Comparison of ENCODE assay signal across 8 cellular contexts in genomic region chr5:132497488-132497997, GRCh38. TPM values are rescaled to one million over a fixed set of nuclear protein-coding genes. Genes with fewer than 3 reads are reported as not detected.
DNase-seq lines count a peak whose midpoint lies in the region; ATAC-seq and TF ChIP-seq lines count a peak whose summit lies in the region.

No MANE protein-coding gene starts in this region.

- H3K36me3 ChIP-seq in SK-N-SH (replicated peaks in 1 of 2; ENCODE audit: control insufficient read depth in 1 of 2, insufficient read depth in 2 of 2, low read length in 1 of 2) (no peaks in the 10 kb centered on the region), vagina (no peaks in the 10 kb centered on the region)

- WGBS in SK-N-SH (ENCODE audit: low lambda C conversion rate): 28% methylated on average over 6 of the region's 6 CpGs

- no peaks in the 10 kb centered on the region for H3K79me2 ChIP-seq in SK-N-SH (ENCODE audit: insufficient read depth)

- H3K9me2 ChIP-seq in SK-N-SH: no peaks in the 10 kb centered on the region

- H3K27ac ChIP-seq in SK-N-SH (ENCODE audit: low read depth in 2 of 2, low read length in 1 of 2) (peak overlapping the region; percentile 96), vagina (peak overlapping the region; percentile 93)

- no peak for TF ChIP-seq RAD21 in SK-N-SH (IDR thresholded peaks at IDR 0.05; ENCODE audit: low read length)

- H3K27me3 ChIP-seq in SK-N-SH (ENCODE audit: insufficient read depth) (no peaks in the 10 kb centered on the region), vagina (no peaks in the 10 kb centered on the region)

- H3K9ac ChIP-seq in SK-N-SH: peak overlapping the region; percentile 84

- H3K4me3 ChIP-seq in SK-N-SH (ENCODE audit: low read depth in 2 of 2, low read length in 1 of 2) (peak overlapping the region; percentile 69 to 78), vagina (peak overlapping the region; percentile 51 to 66)

- H4K20me1 ChIP-seq in SK-N-SH (ENCODE audit: insufficient read depth): no peaks in the 10 kb centered on the region

- peaks cover 30% of the 10 kb centered on the region for H3F3A ChIP-seq in SK-N-SH (replicated peaks; ENCODE audit: insufficient read depth)

- POLR2A ChIA-PET in SK-N-SH (lab: Yijun Ruan, JAX): interaction anchor here (2.9 kb wide), 1 partner anchor 70 kb away, joined by 13 read pairs; no protein-coding TSS in a partner anchor

- H3K9me3 ChIP-seq in SK-N-SH (no peaks in the 10 kb centered on the region), vagina (no peaks in the 10 kb centered on the region)

- H3K4me1 ChIP-seq in SK-N-SH (ENCODE audit: control insufficient read depth in 1 of 2, insufficient read depth in 2 of 2, low read depth in 1 of 2, low read length in 1 of 2) (peaks cover 19 to 21% of the 10 kb centered on the region in 2 experiments), vagina (peaks cover 44% of the 10 kb centered on the region)

- CTCF ChIA-PET in SK-N-SH (lab: Yijun Ruan, JAX): interaction anchor here (0.8 to 12.3 kb wide), 10 partner anchors 9 to 259 kb away, joined by 3 to 189 read pairs (median 8); no protein-coding TSS in a partner anchor

- no peak for ATAC-seq in HG03039 (IDR thresholded peaks at IDR 0.05; ENCODE audit: unreplicated experiment)

- peak overlapping the region; percentile 96 for H3K4me2 ChIP-seq in SK-N-SH

- TF ChIP-seq EP300 in SK-N-SH (IDR thresholded peaks at IDR 0.05; ENCODE audit: borderline replicate concordance in 1 of 2, low read depth in 1 of 2, low read length in 1 of 2): 0 out of 4 replicates have a peak, but pooled peaks of 1 of the 2 experiments have one; percentile 64

- no peak overlapping the region for H2AFZ ChIP-seq in SK-N-SH (ENCODE audit: low read depth)

- intact Hi-C loops in vagina (cut with DNase I): no loop called here

- TF ChIP-seq POLR2A in vagina (IDR thresholded peaks at IDR 0.05): no peak

- DNase-seq in GOT3 (lab: John Stamatoyannopoulos, UW): peak; percentile 66
- DNase-seq in SK-N-SH: peak; percentile 31
- DNase-seq in epidermal melanocyte (ENCODE audit: insufficient read length, low spot score): peak; percentile 80
- DNase-seq in mucosa of gallbladder (ENCODE audit: low spot score): peak; percentile 72
- peak; percentile 85 to 92 for DNase-seq in vagina (ENCODE audit: extremely low spot score in 2 of 2)
- no peak for DNase-seq in nucleus accumbens (lab: John Stamatoyannopoulos, UW)
- no peak for DNase-seq in NCI-H2107 (lab: John Stamatoyannopoulos, UW)

- TF ChIP-seq CTCF in SK-N-SH (IDR thresholded peaks at IDR 0.05) (no peak), vagina (IDR thresholded peaks at IDR 0.05) (no peak)

TF ChIP-seq in SK-N-SH, 30 proteins besides CTCF, POLR2A, EP300 and RAD21:
- TF ChIP-seq SMC3 (IDR thresholded peaks at IDR 0.05; ENCODE audit: low read depth, low read length) (no peak), USF1 (IDR thresholded peaks at IDR 0.05; ENCODE audit: borderline replicate concordance, low read depth) (no peak), RFX5 (IDR thresholded peaks at IDR 0.05; ENCODE audit: low read length) (no peak), FOSL2 (IDR thresholded peaks at IDR 0.05; ENCODE audit: borderline replicate concordance, low read depth) (peak; percentile 76), IRF3 (IDR thresholded peaks at IDR 0.05; ENCODE audit: low read depth, low read length) (no peak), MAX (IDR thresholded peaks at IDR 0.05; ENCODE audit: low read depth) (0 out of 2 replicates have a peak, but pooled peaks have one; percentile 29), NFIC (IDR thresholded peaks at IDR 0.05; ENCODE audit: borderline replicate concordance) (peak; percentile 87), FOXM1 (IDR thresholded peaks at IDR 0.05; ENCODE audit: low read depth) (no peak), EZH2phosphoT487 (IDR thresholded peaks at IDR 0.05; ENCODE audit: borderline replicate concordance, low read depth) (no peak), GATA2 (CRISPR knock-in tag; IDR thresholded peaks at IDR 0.05) (no peak), TAF1 (IDR thresholded peaks at IDR 0.05; ENCODE audit: borderline replicate concordance, low read depth, low read length) (peak; percentile 9; the same call in 1 of the 2 replicates), TCF12 (IDR thresholded peaks at IDR 0.05) (peak; percentile 86), USF2 (IDR thresholded peaks at IDR 0.05; ENCODE audit: borderline replicate concordance, low read depth, low read length) (no peak), POLR2AphosphoS5 (IDR thresholded peaks at IDR 0.05; ENCODE audit: low read depth, low read length) (peak; percentile 63; the same call in 1 of the 2 replicates), MXI1 (IDR thresholded peaks at IDR 0.05; ENCODE audit: low read depth, low read length) (no peak), JUND (IDR thresholded peaks at IDR 0.05) (peak; percentile 84), PBX3 (IDR thresholded peaks at IDR 0.05) (peak; percentile 44; the same call in 1 of the 2 replicates), ZBTB33 (IDR thresholded peaks at IDR 0.05; ENCODE audit: borderline replicate concordance, low read depth) (no peak), TEAD4 (IDR thresholded peaks at IDR 0.05; ENCODE audit: borderline replicate concordance, insufficient read depth) (peak; percentile 85), FOXJ3 (CRISPR knock-in tag; IDR thresholded peaks at IDR 0.05) (no peak), RXRA (IDR thresholded peaks at IDR 0.05; ENCODE audit: borderline replicate concordance, low read depth) (peak; percentile 84; the same call in 1 of the 2 replicates), CHD2 (IDR thresholded peaks at IDR 0.05; ENCODE audit: low read length, partially characterized antibody) (no peak), YY1 (IDR thresholded peaks at IDR 0.05; ENCODE audit: low read depth) (no peak)
TF ChIP-seq in SK-N-SH: peak in this region for 10.

RNA-seq across cellular contexts. Expression of gene IRF1, which starts 7.0 kb away (rescaled TPM):
- 13.8 and 15.2 TPM in 2 replicates for polyA plus RNA-seq in SK-N-SH (2012; rRNA removed)
- 9.0 and 11.2 TPM in 2 replicates for polyA plus RNA-seq in SK-N-SH (2012; cell fraction: cytosol; rRNA removed)
- polyA plus RNA-seq in SK-N-SH (2012; cell fraction: nucleus; rRNA removed): 30.4 and 31.8 TPM in 2 replicates
- total RNA-seq in mucosa of gallbladder (38.3 TPM), vagina (49.8 TPM)

RNA-seq across cellular contexts. Expression of gene IL5, which starts 45.8 kb away (rescaled TPM):
- polyA plus RNA-seq in SK-N-SH (2012; rRNA removed): not detected in 2 replicates
- not detected in 2 replicates for polyA plus RNA-seq in SK-N-SH (2012; cell fraction: cytosol; rRNA removed)
- polyA plus RNA-seq in SK-N-SH (2012; cell fraction: nucleus; rRNA removed): not detected in 2 replicates
- total RNA-seq in mucosa of gallbladder (not detected), vagina (not detected)

RNA-seq across cellular contexts. Expression of gene RAD50, which starts 59.2 kb away (rescaled TPM):
- 20.0 and 25.7 TPM in 2 replicates for polyA plus RNA-seq in SK-N-SH (2012; rRNA removed)
- polyA plus RNA-seq in SK-N-SH (2012; cell fraction: cytosol; rRNA removed): 22.4 and 26.2 TPM in 2 replicates
- polyA plus RNA-seq in SK-N-SH (2012; cell fraction: nucleus; rRNA removed): 23.3 and 36.5 TPM in 2 replicates
- total RNA-seq in mucosa of gallbladder: 37.3 TPM
- total RNA-seq in vagina: 29.0 TPM

Comparison
In these comparisons a context has a peak if more than half of its experiments do, and no peak if none do; other contexts are left out.
1. DNase-seq: peak in GOT3 (single experiment), SK-N-SH (single experiment), epidermal melanocyte (single experiment), mucosa of gallbladder (single experiment) and vagina (2 of 2); none in nucleus accumbens (0 of 56) and NCI-H2107 (single experiment).